13 cellular contexts compared by ENCODE assay signal in the genomic region with DNA sequence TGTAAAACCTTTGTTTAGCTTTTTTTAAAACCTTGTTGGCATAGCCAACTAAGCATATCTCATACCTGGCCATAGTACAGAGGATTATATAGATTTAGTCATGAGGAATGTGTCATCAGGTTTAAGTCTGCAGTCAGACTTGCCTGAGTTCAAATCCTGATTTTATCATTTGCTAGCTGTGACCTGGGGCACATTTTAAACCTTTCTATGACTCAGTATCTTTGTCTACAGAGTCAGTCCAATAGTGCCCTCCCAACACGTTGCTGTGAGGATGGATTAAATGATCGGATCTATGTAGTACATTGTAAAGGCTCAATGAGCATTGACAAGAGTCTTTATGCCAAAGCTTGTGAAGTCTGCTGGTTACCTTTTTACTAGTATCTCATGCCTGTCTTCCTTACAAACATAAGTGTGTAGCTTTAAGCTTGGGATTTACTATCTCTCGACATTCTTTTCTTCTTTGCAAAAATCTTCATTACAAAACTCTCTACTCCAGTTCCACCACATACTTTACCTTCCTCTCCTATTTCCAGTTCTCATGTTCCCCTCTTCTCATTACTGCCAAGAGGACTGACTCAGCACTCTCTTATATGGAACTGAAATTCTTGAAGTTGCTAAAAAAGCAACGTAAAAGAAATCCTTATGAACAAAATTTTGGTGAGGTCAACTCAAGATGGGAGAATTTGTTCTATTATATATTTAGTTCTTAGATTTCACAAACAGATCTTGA.
DNase-seq lines count a peak whose midpoint lies in the region; ATAC-seq lines count a peak whose summit lies in the region.
"Had no signal": no experiment of that assay in that cellular context is flagged by ENCODE, and none has a peak within 500 bp of the region (broad histone marks: within the 10 kb centered on the region; RNA-seq: fewer than 3 reads in every experiment).

No MANE protein-coding gene starts in this region.

- DNase-seq in GM03348 (ENCODE audit: low spot score), result peak; percentile 11
- peak; percentile 30 for DNase-seq in OCI-M1 (lab: John Stamatoyannopoulos, UW)
- DNase-seq in renal cortical epithelial cell (ENCODE audit: low read depth), result peak; percentile 31
- DNase-seq: activated CD4-positive, alpha-beta memory T cell treated with anti-CD3 and anti-CD28 coated beads for 36 hours; endodermal cell; stimulated activated CD4-positive, alpha-beta T cell treated with anti-CD3 and anti-CD28 coated beads, Interleukin-2, amount 100 ng/mL, for 48 hours; stomach; SW 1271 had no signal

- ATAC-seq in esophagus mucosa (peak; percentile 98), GM21360 (IDR thresholded peaks at IDR 0.05; ENCODE audit: unreplicated experiment) (no peak), HG03139 (IDR thresholded peaks at IDR 0.05; ENCODE audit: unreplicated experiment) (no peak), GM18868 (IDR thresholded peaks at IDR 0.05; ENCODE audit: unreplicated experiment) (no peak), HG03025 (IDR thresholded peaks at IDR 0.05; ENCODE audit: low FRiP score, unreplicated experiment) (no peak)
